ENCODE assay signal across 8 cellular contexts in the genomic region with DNA sequence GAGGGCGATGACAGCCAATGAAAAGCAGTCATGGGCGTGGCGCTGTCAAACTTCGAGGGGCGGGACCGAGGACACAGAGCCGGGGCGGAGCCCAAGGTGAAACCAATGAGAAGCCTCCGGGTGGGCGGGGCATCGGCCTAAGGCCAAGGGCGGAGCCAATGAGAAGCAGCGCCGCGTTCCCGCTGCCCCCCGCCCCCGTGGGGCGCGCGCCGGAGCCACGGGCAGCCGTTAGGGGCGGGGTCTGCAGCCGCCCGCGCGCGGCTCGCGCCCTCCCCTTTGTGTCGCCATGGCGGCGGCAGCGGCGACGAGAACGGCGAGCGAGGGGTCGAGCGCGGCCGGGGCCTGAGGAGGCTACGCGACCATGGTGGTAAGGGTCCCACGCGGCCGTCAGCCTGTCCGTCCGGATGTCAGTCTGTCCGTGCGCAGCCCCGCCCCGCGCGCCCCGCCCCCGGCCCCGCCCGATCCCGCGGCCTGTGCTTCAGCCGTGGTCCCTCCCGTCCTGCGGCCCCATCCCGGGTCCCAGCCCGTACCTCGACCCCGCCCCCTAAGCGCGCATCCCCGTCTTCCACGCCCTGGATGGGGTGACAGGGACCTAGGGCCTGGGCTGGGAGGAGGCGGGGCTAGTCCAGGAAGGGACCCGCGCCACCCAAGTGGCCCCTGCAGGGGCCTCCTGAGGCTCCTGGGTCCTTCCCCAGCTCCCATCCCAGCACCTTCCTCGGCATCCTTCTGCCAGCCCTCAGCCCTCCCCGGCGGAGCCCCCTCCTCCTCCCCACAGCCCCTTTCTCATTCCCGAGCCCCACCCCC. TPM values are rescaled to one million over a fixed set of nuclear protein-coding genes. Genes with fewer than 3 reads are reported as not detected.
DNase-seq lines count a peak whose midpoint lies in the region; ATAC-seq and TF ChIP-seq lines count a peak whose summit lies in the region.

Gene ARHGAP33, plus strand, starts transcription at position 267 of the 804 bp plus-strand sequence. Its CDS starts 95 bp downstream, at position 362.

- intact Hi-C loops in esophagus muscularis mucosa (cut with DNase I) = loop anchor here (10.0 kb wide), 1 partner anchor 109 kb away; no protein-coding TSS in a partner anchor

- H3K79me2 ChIP-seq in DND-41 (ENCODE audit: insufficient read depth, low read length) = peaks cover 38% of the 10 kb centered on the region

- H3K27me3 ChIP-seq in DND-41 (ENCODE audit: insufficient read depth, low read length, poor library complexity) = no peaks in the 10 kb centered on the region
- no peaks in the 10 kb centered on the region for H3K27me3 ChIP-seq in Peyer's patch
- no peaks in the 10 kb centered on the region for H3K27me3 ChIP-seq in esophagus muscularis mucosa
- H3K27me3 ChIP-seq in muscle layer of duodenum (ENCODE audit: low read depth, low read length) = no peaks in the 10 kb centered on the region

- H3K4me1 ChIP-seq in DND-41 (ENCODE audit: insufficient read depth, low read length) (peaks cover 29% of the 10 kb centered on the region), Peyer's patch (peaks cover 0 to 15% (median 5%) of the 10 kb centered on the region in 4 donors), esophagus muscularis mucosa (peaks cover 14 to 28% (median 20%) of the 10 kb centered on the region in 4 donors), muscle layer of duodenum (ENCODE audit: control insufficient read depth in 1 of 2, insufficient read depth in 2 of 2, low read length in 2 of 2) (peaks cover 4 to 13% of the 10 kb centered on the region in 2 donors)

- H3K27ac ChIP-seq in DND-41 (ENCODE audit: low read length) = peak within 1 kb of the TSS; percentile 78
- peak within 1 kb of the TSS; percentile 73 for H3K27ac ChIP-seq in KOPT-K1 (ENCODE audit: low read depth, low read length, poor library complexity, severe bottlenecking)
- H3K27ac ChIP-seq in Peyer's patch = peak within 1 kb of the TSS in 3 of 4 donors; percentile 14 to 66 (median 47)
- peak within 1 kb of the TSS; percentile 52 to 70 (median 62) for H3K27ac ChIP-seq in esophagus muscularis mucosa (replicated peaks in 1 of 4)
- H3K27ac ChIP-seq in muscle layer of duodenum (ENCODE audit: low read length) = no peak within 1 kb of the TSS

- TF ChIP-seq POLR2A in Peyer's patch (IDR thresholded peaks at IDR 0.05) (no peak), esophagus muscularis mucosa (IDR thresholded peaks at IDR 0.05; ENCODE audit: low read depth) (no peak)

- H2AFZ ChIP-seq in DND-41 (ENCODE audit: low read depth, low read length) = peak within 1 kb of the TSS; percentile 79

- ATAC-seq in DND-41 (ENCODE audit: insufficient read depth, low read depth) (peak; percentile 89), GM21825 (IDR thresholded peaks at IDR 0.05; ENCODE audit: unreplicated experiment) (peak; percentile 88)
- ATAC-seq in activated T-cell treated with anti-CD3 and anti-CD28 coated beads, Interleukin-2, amount 50 U/mL, for 4 hours = peak; percentile 98 to 99

- H3K27me3 Mint-ChIP-seq in activated T-cell treated with anti-CD3 and anti-CD28 coated beads, Interleukin-2, amount 50 U/mL, for 4 hours (ENCODE audit: low read depth) = no peaks in the 10 kb centered on the region

- peak within 1 kb of the TSS; percentile 71 for H3K4me3 Mint-ChIP-seq in activated T-cell treated with anti-CD3 and anti-CD28 coated beads, Interleukin-2, amount 50 U/mL, for 4 hours

- WGBS in esophagus muscularis mucosa = 1% methylated on average over 21 of the region's 82 CpGs

- no peak for TF ChIP-seq EP300 in esophagus muscularis mucosa (IDR thresholded peaks at IDR 0.05)

- H3K4me3 ChIP-seq in DND-41 (ENCODE audit: low read depth in 1 of 2, low read length in 2 of 2) (peak within 1 kb of the TSS; percentile 37 to 74; a peak in 3 of 4 replicates), Peyer's patch (peak within 1 kb of the TSS; percentile 85 to 99 (median 94)), esophagus muscularis mucosa (peak within 1 kb of the TSS; percentile 81 to 96 (median 90)), muscle layer of duodenum (ENCODE audit: low read depth in 1 of 2, low read length in 2 of 2) (peak within 1 kb of the TSS; percentile 66)

- H3K36me3 ChIP-seq in DND-41 (ENCODE audit: insufficient read depth, low read length) (peaks cover 34% of the 10 kb centered on the region), KOPT-K1 (ENCODE audit: insufficient read depth, low read length) (peaks cover 35% of the 10 kb centered on the region), Peyer's patch (peaks cover 0 to 3% (median 0%) of the 10 kb centered on the region in 3 donors), esophagus muscularis mucosa (peaks cover 0 to 26% (median 19%) of the 10 kb centered on the region in 4 donors), muscle layer of duodenum (ENCODE audit: control insufficient read depth in 1 of 2, insufficient read depth in 2 of 2, low read length in 2 of 2) (no peaks in the 10 kb centered on the region)

- peaks cover 29% of the 10 kb centered on the region; the same call in 1 of the 2 replicates for H4K20me1 ChIP-seq in DND-41 (ENCODE audit: insufficient read depth, low read length)

- peak within 1 kb of the TSS; percentile 92 for H3K4me2 ChIP-seq in DND-41 (ENCODE audit: insufficient read depth, low read length)

- no peaks in the 10 kb centered on the region for H3K9me3 Mint-ChIP-seq in activated T-cell treated with anti-CD3 and anti-CD28 coated beads, Interleukin-2, amount 50 U/mL, for 4 hours

- TF ChIP-seq CTCF in DND-41 (IDR thresholded peaks at IDR 0.05; ENCODE audit: borderline replicate concordance, extremely low read depth, low read length, poor library complexity, severe bottlenecking) = no peak
- TF ChIP-seq CTCF in Peyer's patch (IDR thresholded peaks at IDR 0.05) = no peak
- TF ChIP-seq CTCF in esophagus muscularis mucosa (IDR thresholded peaks at IDR 0.05) = no peak

- peak; percentile 100 for DNase-seq in DND-41
- peak; percentile 98 to 100 (median 100) for DNase-seq in Peyer's patch
- peak; percentile 99 for DNase-seq in activated T-cell treated with anti-CD3 and anti-CD28 coated beads, Interleukin-2, amount 50 U/mL, for 4 hours
- DNase-seq in esophagus muscularis mucosa (ENCODE audit: extremely low spot score) = peak; percentile 100
- peak; percentile 98 for DNase-seq in stimulated activated CD8-positive, alpha-beta memory T cell treated with anti-CD3 and anti-CD28 coated beads, Interleukin-7, amount 100 ng/mL, for 24 hours (ENCODE audit: low read depth)

- H3K4me1 Mint-ChIP-seq in activated T-cell treated with anti-CD3 and anti-CD28 coated beads, Interleukin-2, amount 50 U/mL, for 4 hours (ENCODE audit: low read depth) = peaks cover 19% of the 10 kb centered on the region

- H3K9me3 ChIP-seq in DND-41 (ENCODE audit: insufficient read depth, low read length, severe bottlenecking) (no peaks in the 10 kb centered on the region), KOPT-K1 (ENCODE audit: insufficient read depth, low read length, poor library complexity, severe bottlenecking) (no peaks in the 10 kb centered on the region), Peyer's patch (no peaks in the 10 kb centered on the region), esophagus muscularis mucosa (no peaks in the 10 kb centered on the region), muscle layer of duodenum (ENCODE audit: control insufficient read depth in 1 of 2, low read length in 2 of 2) (no peaks in the 10 kb centered on the region)

- H3K9ac ChIP-seq in DND-41 (ENCODE audit: low read depth, low read length) = peak within 1 kb of the TSS; percentile 75

- no peaks in the 10 kb centered on the region for H3K36me3 Mint-ChIP-seq in activated T-cell treated with anti-CD3 and anti-CD28 coated beads, Interleukin-2, amount 50 U/mL, for 4 hours (ENCODE audit: insufficient read depth)

RNA-seq across cellular contexts. Expression of gene ARHGAP33, which starts in this region (rescaled TPM):
- total RNA-seq in Peyer's patch (100 to 1,000 TPM in 1 of 4 donors, 10 to 100 TPM in 2, 1 to 10 TPM in 1; 8.6 to 166 (median 20.0) TPM), esophagus muscularis mucosa (10 to 100 TPM in 2 of 4 donors, 1 to 10 TPM in 2; 3.3 to 11.2 (median 7.7) TPM)
- 1 to 10 TPM; 5.5 to 6.9 (median 6.2) TPM for total RNA-seq in activated T-cell treated with anti-CD3 and anti-CD28 coated beads, Interleukin-2, amount 50 U/mL, for 4 hours
